Comparison of ENCODE assay signal across 11 cellular contexts in the genomic region with DNA sequence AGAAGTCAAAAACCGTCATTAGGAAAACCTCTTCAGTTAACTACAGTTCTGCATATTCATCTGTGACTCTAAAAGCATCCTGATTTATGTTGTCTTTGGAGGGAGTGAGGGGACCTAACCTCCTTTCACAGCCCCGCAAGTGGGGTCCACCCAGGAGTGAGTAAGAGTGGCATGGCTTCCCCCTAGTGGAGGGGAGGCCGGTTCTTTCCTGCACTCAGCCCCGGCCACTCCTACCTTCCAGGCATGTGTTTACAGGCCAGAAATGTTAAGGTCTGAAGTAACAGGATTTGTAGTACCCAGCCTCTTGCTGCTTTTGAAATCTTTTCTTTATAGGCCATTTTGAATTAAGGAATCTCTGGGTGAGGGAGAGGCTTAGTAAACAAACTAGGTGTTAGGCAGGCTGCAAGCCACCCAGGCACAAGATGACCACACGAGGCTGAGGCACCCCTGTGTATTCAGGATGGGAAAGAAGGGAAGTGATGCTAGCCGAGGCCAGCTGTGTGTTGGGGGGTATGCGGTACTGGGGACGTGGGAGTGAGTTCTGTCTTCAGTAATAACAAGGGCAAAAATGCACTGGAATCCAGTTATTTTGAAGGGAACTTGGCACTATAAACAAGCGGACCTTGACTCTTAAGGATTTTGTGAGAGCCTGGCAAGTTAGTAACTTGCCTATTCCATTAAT. TPM values are rescaled to one million over a fixed set of nuclear protein-coding genes. Genes with fewer than 3 reads are reported as not detected.
A peak's percentile ranks its signal among the peaks of the same experiment; 100 is the strongest.
DNase-seq lines count a peak whose midpoint lies in the region; ATAC-seq, FAIRE-seq and TF ChIP-seq lines count a peak whose summit lies in the region.
"Had no signal": no experiment of that assay in that cellular context is flagged by ENCODE, and none has a peak within 500 bp of the region (broad histone marks: within the 10 kb centered on the region; RNA-seq: fewer than 3 reads in every experiment).

No MANE protein-coding gene starts in this region.

- H3K4me1 ChIP-seq in right atrium auricular region (peaks cover 0 to 27% of the 10 kb centered on the region in 2 donors), kidney (ENCODE audit: control insufficient read depth in 1 of 2, insufficient read depth in 1 of 2, low read depth in 1 of 2, low read length in 2 of 2) (peaks cover 25 to 37% of the 10 kb centered on the region in 2 donors), upper lobe of left lung (peaks cover 5 to 20% (median 10%) of the 10 kb centered on the region in 4 donors), Caco-2 (no peaks in the 10 kb centered on the region)

- ATAC-seq in Right ventricle myocardium superior (ENCODE audit: poor library complexity) = peak; percentile 41
- ATAC-seq in upper lobe of left lung (ENCODE audit: low FRiP score in 2 of 2) = peak; percentile 54 to 69
- no peak for ATAC-seq in HG03108 (IDR thresholded peaks at IDR 0.05; ENCODE audit: unreplicated experiment)

- H3K9me3 ChIP-seq in right atrium auricular region (no peaks in the 10 kb centered on the region), kidney (ENCODE audit: control insufficient read depth in 1 of 2, low read length in 2 of 2) (no peaks in the 10 kb centered on the region), upper lobe of left lung (no peaks in the 10 kb centered on the region), Caco-2 (no peaks in the 10 kb centered on the region; the same call in 1 of the 2 replicates)

- no peaks in the 10 kb centered on the region for H3K4me1 Mint-ChIP-seq in Caco-2 (ENCODE audit: low read depth, unreplicated experiment)
- peaks cover 18% of the 10 kb centered on the region for H3K4me1 Mint-ChIP-seq in activated T-helper 2 cell treated with anti-CD3 and anti-CD28 coated beads, Interferon-gamma antibody, Interleukin-2, Interleukin-4, amounts not matched to agents 10 μg/mL and 5 μg/mL and 100 μg/mL, durations not matched to agents 14 hours and 24 hours and 36 hours (ENCODE audit: low read depth)

- H3K4me3 Mint-ChIP-seq in Caco-2 (ENCODE audit: unreplicated experiment) = no peak overlapping the region
- H3K4me3 Mint-ChIP-seq in activated T-helper 2 cell treated with anti-CD3 and anti-CD28 coated beads, Interferon-gamma antibody, Interleukin-2, Interleukin-4, amounts not matched to agents 10 μg/mL and 5 μg/mL and 100 μg/mL, durations not matched to agents 14 hours and 24 hours and 36 hours (ENCODE audit: low read depth) = no peak overlapping the region
- H3K4me3 Mint-ChIP-seq: activated T-cell treated with anti-CD3 and anti-CD28 coated beads, Interleukin-2, amount 50 U/mL, for 24 hours had no signal

- peaks cover 13% of the 10 kb centered on the region for H3K36me3 Mint-ChIP-seq in Caco-2 (ENCODE audit: insufficient read depth, unreplicated experiment)
- H3K36me3 Mint-ChIP-seq in activated T-helper 2 cell treated with anti-CD3 and anti-CD28 coated beads, Interferon-gamma antibody, Interleukin-2, Interleukin-4, amounts not matched to agents 10 μg/mL and 5 μg/mL and 100 μg/mL, durations not matched to agents 14 hours and 24 hours and 36 hours (ENCODE audit: low read depth) = no peaks in the 10 kb centered on the region

- intact Hi-C loops in Right ventricle myocardium superior (cut with DNase I) (no loop called here), kidney (cut with DNase I) (no loop called here), Caco-2 (cut with micrococcal nuclease; ENCODE audit: unreplicated experiment) (loop anchor here (5.0 kb wide), 1 partner anchor 55 kb away; no protein-coding TSS in a partner anchor)
- intact Hi-C loops in activated T-helper 2 cell treated with anti-CD3 and anti-CD28 coated beads, Interferon-gamma antibody, Interleukin-2, Interleukin-4, amounts not matched to agents 10 μg/mL and 5 μg/mL and 100 μg/mL, durations not matched to agents 14 hours and 24 hours and 36 hours (cut with micrococcal nuclease) = loop anchor here (2.0 kb wide), 1 partner anchor 13 kb away; no protein-coding TSS in a partner anchor

- H3K27ac Mint-ChIP-seq in Caco-2 (ENCODE audit: unreplicated experiment) = no peak overlapping the region
- no peak overlapping the region for H3K27ac Mint-ChIP-seq in activated T-helper 2 cell treated with anti-CD3 and anti-CD28 coated beads, Interferon-gamma antibody, Interleukin-2, Interleukin-4, amounts not matched to agents 10 μg/mL and 5 μg/mL and 100 μg/mL, durations not matched to agents 14 hours and 24 hours and 36 hours
- H3K27ac Mint-ChIP-seq: activated T-cell treated with anti-CD3 and anti-CD28 coated beads, Interleukin-2, amount 50 U/mL, for 24 hours had no signal

- H3K27me3 Mint-ChIP-seq in Caco-2 (ENCODE audit: insufficient read depth, unreplicated experiment) = no peaks in the 10 kb centered on the region
- peaks cover 14% of the 10 kb centered on the region for H3K27me3 Mint-ChIP-seq in activated T-helper 2 cell treated with anti-CD3 and anti-CD28 coated beads, Interferon-gamma antibody, Interleukin-2, Interleukin-4, amounts not matched to agents 10 μg/mL and 5 μg/mL and 100 μg/mL, durations not matched to agents 14 hours and 24 hours and 36 hours (ENCODE audit: low read depth)
- H3K27me3 Mint-ChIP-seq: activated T-cell treated with anti-CD3 and anti-CD28 coated beads, Interleukin-2, amount 50 U/mL, for 24 hours had no signal

- CTCF ChIA-PET in Caco-2 (lab: Charles Lee) = no interaction called here

- in situ Hi-C loops in brain microvascular endothelial cell (cut with HindIII; ENCODE audit: low pct_ligation_motif_present, low sequenced_read_pairs) = no loop called here

- no peak for FAIRE-seq in kidney (lab: Jason Lieb, UNC)

- DNase-seq in Right ventricle myocardium superior (no peak), right atrium auricular region (ENCODE audit: low spot score) (no peak), brain microvascular endothelial cell (no peak), kidney (no peak), upper lobe of left lung (no peak), Caco-2 (no peak)
- DNase-seq in activated T-helper 2 cell treated with anti-CD3 and anti-CD28 coated beads, Interferon-gamma antibody, Interleukin-2, Interleukin-4, amounts not matched to agents 10 μg/mL and 5 μg/mL and 100 μg/mL, durations not matched to agents 14 hours and 24 hours and 36 hours (ENCODE audit: low spot score) = no peak
- DNase-seq: 8988T; activated T-cell treated with anti-CD3 and anti-CD28 coated beads, Interleukin-2, amount 50 U/mL, for 24 hours; NCI-H1092 had no signal

- BruUV-seq in Caco-2 (replicated peaks; lab: Mats Ljungman, UMichigan) = no TSS peak

- WGBS in upper lobe of left lung, 2 donors = 60 to 66% methylated on average over 9 of the region's 9 CpGs

- no peak overlapping the region for H3K4me3 ChIP-seq in right atrium auricular region
- H3K4me3 ChIP-seq in brain microvascular endothelial cell (ENCODE audit: low read depth, low read length) = no peak overlapping the region
- H3K4me3 ChIP-seq in kidney (ENCODE audit: low read length in 2 of 2) = no peak overlapping the region
- H3K4me3 ChIP-seq in upper lobe of left lung = no peak overlapping the region
- no peak overlapping the region for H3K4me3 ChIP-seq in Caco-2 (ENCODE audit: low read depth, low read length)

- no peaks in the 10 kb centered on the region for H3K27me3 ChIP-seq in right atrium auricular region
- no peaks in the 10 kb centered on the region for H3K27me3 ChIP-seq in brain microvascular endothelial cell (replicated peaks)
- no peaks in the 10 kb centered on the region for H3K27me3 ChIP-seq in upper lobe of left lung
- no peaks in the 10 kb centered on the region for H3K27me3 ChIP-seq in Caco-2 (replicated peaks; ENCODE audit: control insufficient read depth, insufficient read depth, low read length)

- H3K36me3 ChIP-seq in right atrium auricular region = no peaks in the 10 kb centered on the region
- H3K36me3 ChIP-seq in brain microvascular endothelial cell (replicated peaks) = no peaks in the 10 kb centered on the region
- no peaks in the 10 kb centered on the region for H3K36me3 ChIP-seq in kidney (ENCODE audit: control insufficient read depth in 1 of 2, insufficient read depth in 2 of 2, low read length in 2 of 2)
- H3K36me3 ChIP-seq in upper lobe of left lung = no peaks in the 10 kb centered on the region
- no peaks in the 10 kb centered on the region for H3K36me3 ChIP-seq in Caco-2 (ENCODE audit: control insufficient read depth, insufficient read depth, low read length)

- H3K9ac ChIP-seq in kidney (ENCODE audit: low read length in 2 of 2) = peak overlapping the region in 1 of 2 donors; percentile 1

- no peak for TF ChIP-seq POLR2A in upper lobe of left lung (IDR thresholded peaks at IDR 0.05)

- no peak for TF ChIP-seq EP300 in upper lobe of left lung (IDR thresholded peaks at IDR 0.05)

- TF ChIP-seq CTCF in right atrium auricular region (IDR thresholded peaks at IDR 0.05) (no peak), brain microvascular endothelial cell (IDR thresholded peaks at IDR 0.05; ENCODE audit: low read depth, low read length, missing control alignments) (peak; percentile 38), kidney (IDR thresholded peaks at IDR 0.05; ENCODE audit: borderline replicate concordance, extremely low read depth, insufficient read depth) (no peak), upper lobe of left lung (IDR thresholded peaks at IDR 0.05) (no peak), Caco-2 (IDR thresholded peaks at IDR 0.05; ENCODE audit: insufficient read depth in 1 of 2, low read depth in 1 of 2, low read length in 1 of 2, severe bottlenecking in 1 of 2, unreplicated experiment in 1 of 2) (peak in 1 of 2 experiments; percentile 15)

- no peaks in the 10 kb centered on the region for H3K9me3 Mint-ChIP-seq in Caco-2 (ENCODE audit: unreplicated experiment)
- peaks cover 7% of the 10 kb centered on the region for H3K9me3 Mint-ChIP-seq in activated T-helper 2 cell treated with anti-CD3 and anti-CD28 coated beads, Interferon-gamma antibody, Interleukin-2, Interleukin-4, amounts not matched to agents 10 μg/mL and 5 μg/mL and 100 μg/mL, durations not matched to agents 14 hours and 24 hours and 36 hours
- H3K9me3 Mint-ChIP-seq: activated T-cell treated with anti-CD3 and anti-CD28 coated beads, Interleukin-2, amount 50 U/mL, for 24 hours had no signal

- H3K27ac ChIP-seq in right atrium auricular region (no peak overlapping the region), brain microvascular endothelial cell (no peak overlapping the region), kidney (ENCODE audit: low read depth in 2 of 2, low read length in 2 of 2) (peak overlapping the region; percentile 62 to 81), upper lobe of left lung (peak overlapping the region in 1 of 4 donors; percentile 23)

- POLR2A ChIA-PET in Caco-2 (lab: Charles Lee) = no interaction called here

RNA-seq across cellular contexts. Expression of gene CTDSPL, which starts 50.5 kb away (rescaled TPM):
- total RNA-seq in Right ventricle myocardium superior (46.0 TPM), right atrium auricular region (10 to 100 TPM; 35.1 to 58.4 TPM), kidney (78.3 TPM), upper lobe of left lung (10 to 100 TPM; 35.6 to 78.1 (median 55.5) TPM), Caco-2 (2022) (56.5 and 60.9 TPM in 2 replicates)
- polyA plus RNA-seq in kidney (ENCODE audit: insufficient read depth, low read depth, low replicate concordance) = 55.9 TPM
- total RNA-seq in activated T-helper 2 cell treated with anti-CD3 and anti-CD28 coated beads, Interferon-gamma antibody, Interleukin-2, Interleukin-4, amounts not matched to agents 10 μg/mL and 5 μg/mL and 100 μg/mL, durations not matched to agents 14 hours and 24 hours and 36 hours = 8.7 and 11.8 TPM in 2 replicates

Comparison
In these comparisons a context has a peak if more than half of its experiments do, and no peak if none do; other contexts are left out.
1. H3K27ac ChIP-seq: peak in kidney (2 of 2); none in right atrium auricular region (0 of 2) and brain microvascular endothelial cell (single experiment).
2. intact Hi-C loops: an anchor here in Caco-2 (5.0 kb wide) and activated T-helper 2 cell treated with anti-CD3 and anti-CD28 coated beads, Interferon-gamma antibody, Interleukin-2, Interleukin-4, amounts not matched to agents 10 μg/mL and 5 μg/mL and 100 μg/mL, durations not matched to agents 14 hours and 24 hours and 36 hours (2.0 kb wide); none called in Right ventricle myocardium superior and kidney.